9 cellular contexts compared by ENCODE assay signal in genomic region chr19:6577410-6578125, GRCh38. TPM values are rescaled to one million over a fixed set of nuclear protein-coding genes. Genes with fewer than 3 reads are reported as not detected.
DNase-seq lines count a peak whose midpoint lies in the region; ATAC-seq lines count a peak whose summit lies in the region.
"Had no signal": no experiment of that assay in that cellular context is flagged by ENCODE, and none has a peak within 500 bp of the region (broad histone marks: within the 10 kb centered on the region; RNA-seq: fewer than 3 reads in every experiment).

No MANE protein-coding gene starts in this region.

- H3K4me1 Mint-ChIP-seq in natural killer cell treated with Interleukin-12 subunit alpha and Interleukin-12 subunit beta and Interleukin-15 and Interleukin-18, amount 100 ng/mL, for 72 hours (ENCODE audit: low read depth in 2 of 2) = peaks cover 0 to 8% of the 10 kb centered on the region in 2 donors

- no peak overlapping the region for H3K27ac Mint-ChIP-seq in natural killer cell treated with Interleukin-12 subunit alpha and Interleukin-12 subunit beta and Interleukin-15 and Interleukin-18, amount 100 ng/mL, for 72 hours

- in situ Hi-C loops in G401 (cut with HindIII; ENCODE audit: low sequenced_read_pairs) = no loop called here

- DNase-seq in G401 (ENCODE audit: low spot score) (peak; percentile 12), SKM-1 treated with dmso at 0.1 percent for 144 hours (lab: John Stamatoyannopoulos, UW; ENCODE audit: unreplicated experiment) (peak; percentile 92), T-helper 9 cell (no peak), SK-N-DZ (ENCODE audit: low spot score) (no peak)
- no peak for DNase-seq in natural killer cell treated with Interleukin-12 subunit alpha and Interleukin-12 subunit beta and Interleukin-15 and Interleukin-18, amount 100 ng/mL, for 72 hours (ENCODE audit: low spot score)
- DNase-seq in stimulated activated CD4-positive, alpha-beta T cell treated with anti-CD3 and anti-CD28 coated beads, Interleukin-4, amount 100 ng/mL, for 1 hour = no peak

- peaks cover 0 to 11% of the 10 kb centered on the region in 2 donors for H3K27me3 Mint-ChIP-seq in natural killer cell treated with Interleukin-12 subunit alpha and Interleukin-12 subunit beta and Interleukin-15 and Interleukin-18, amount 100 ng/mL, for 72 hours

- ATAC-seq in GM19395 (IDR thresholded peaks at IDR 0.05; ENCODE audit: unreplicated experiment) = peak; percentile 82
- ATAC-seq in HG03175 (IDR thresholded peaks at IDR 0.05; ENCODE audit: unreplicated experiment) = peak; percentile 84
- peak; percentile 43 to 82 for ATAC-seq in natural killer cell treated with Interleukin-12 subunit alpha and Interleukin-12 subunit beta and Interleukin-15 and Interleukin-18, amount 100 ng/mL, for 72 hours

- no peaks in the 10 kb centered on the region for H3K36me3 Mint-ChIP-seq in natural killer cell treated with Interleukin-12 subunit alpha and Interleukin-12 subunit beta and Interleukin-15 and Interleukin-18, amount 100 ng/mL, for 72 hours

- H3K4me3 Mint-ChIP-seq in natural killer cell treated with Interleukin-12 subunit alpha and Interleukin-12 subunit beta and Interleukin-15 and Interleukin-18, amount 100 ng/mL, for 72 hours = no peak overlapping the region
- H3K4me3 Mint-ChIP-seq: dendritic cell treated with granulocyte-macrophage colony-stimulating factor and Interleukin-4, amounts not matched to agents 40 ng/mL and 50 ng/mL, for 4 days had no signal

- H3K9me3 Mint-ChIP-seq in natural killer cell treated with Interleukin-12 subunit alpha and Interleukin-12 subunit beta and Interleukin-15 and Interleukin-18, amount 100 ng/mL, for 72 hours = no peaks in the 10 kb centered on the region
- H3K9me3 Mint-ChIP-seq: dendritic cell treated with granulocyte-macrophage colony-stimulating factor and Interleukin-4, amounts not matched to agents 40 ng/mL and 50 ng/mL, for 4 days had no signal

RNA-seq across cellular contexts. Expression of gene CD70, which starts 13.4 kb away (rescaled TPM):
- 131 and 143 TPM in 2 replicates for total RNA-seq in G401 (2014; rRNA removed; shearing (Covaris generic))
- total RNA-seq in natural killer cell treated with Interleukin-12 subunit alpha and Interleukin-12 subunit beta and Interleukin-15 and Interleukin-18, amount 100 ng/mL, for 72 hours = 10 to 100 TPM; 10.6 to 26.1 TPM
- polyA plus RNA-seq in SK-N-DZ (2014; cell fraction: cytosol; rRNA removed) = not detected in 2 replicates
- polyA plus RNA-seq in SK-N-DZ (2014; cell fraction: nucleus; rRNA removed) = not detected in 2 replicates

RNA-seq across cellular contexts. Expression of gene TNFSF9, which starts 46.7 kb away (rescaled TPM):
- 39.0 and 60.2 TPM in 2 replicates for total RNA-seq in G401 (2014; rRNA removed; shearing (Covaris generic))
- total RNA-seq in natural killer cell treated with Interleukin-12 subunit alpha and Interleukin-12 subunit beta and Interleukin-15 and Interleukin-18, amount 100 ng/mL, for 72 hours = 1 to 10 TPM; 3.4 to 3.8 TPM
- polyA plus RNA-seq in SK-N-DZ (2014; cell fraction: cytosol; rRNA removed) = 0.08 and 0.29 TPM in 2 replicates
- not detected in 2 replicates for polyA plus RNA-seq in SK-N-DZ (2014; cell fraction: nucleus; rRNA removed)

Comparison
In these comparisons a context has a peak if more than half of its experiments do, and no peak if none do; other contexts are left out.
1. DNase-seq: peak in G401 (single experiment) and SKM-1 treated with dmso at 0.1 percent for 144 hours (single experiment); none in natural killer cell treated with Interleukin-12 subunit alpha and Interleukin-12 subunit beta and Interleukin-15 and Interleukin-18, amount 100 ng/mL, for 72 hours (single experiment), T-helper 9 cell (single experiment), stimulated activated CD4-positive, alpha-beta T cell treated with anti-CD3 and anti-CD28 coated beads, Interleukin-4, amount 100 ng/mL, for 1 hour (single experiment) and SK-N-DZ (single experiment).
2. Peak in every context shown above with its lines, with median percentiles within 50 percentile points of each other: ATAC-seq.